In genomic region chr4:174358823-174359222, GRCh38 we compare ENCODE assay signal across 8 cellular contexts.
DNase-seq lines count a peak whose midpoint lies in the region; ATAC-seq and TF ChIP-seq lines count a peak whose summit lies in the region.

No MANE protein-coding gene starts in this region.

- TF ChIP-seq POLR2A in HCT116 (IDR thresholded peaks at IDR 0.05; ENCODE audit: borderline replicate concordance, extremely low read depth, insufficient read depth, insufficient read length) (no peak), testis (IDR thresholded peaks at IDR 0.05) (no peak)

- RAD21 ChIA-PET in HCT116 (lab: Charles Lee; ENCODE audit: low non-redundant PET in 1 of 2, low total read pairs in 2 of 2, uncharacterized antibody in 2 of 2, unreplicated experiment in 2 of 2): no interaction called here

- H3K27me3 ChIP-seq in HCT116 (ENCODE audit: insufficient read depth, low read length) (no peaks in the 10 kb centered on the region), MG63 (no peaks in the 10 kb centered on the region), testis (no peaks in the 10 kb centered on the region)

- no TSS peak for BruUV-seq in HCT116 (replicated peaks; lab: Mats Ljungman, UMichigan)

- no peaks in the 10 kb centered on the region for H4K20me1 ChIP-seq in HCT116 (ENCODE audit: insufficient read depth)

- H3K79me2 ChIP-seq in HCT116 (ENCODE audit: insufficient read depth, low read length): no peaks in the 10 kb centered on the region

- H3K36me3 ChIP-seq in HCT116 (ENCODE audit: control insufficient read depth in 1 of 2, insufficient read depth in 2 of 2, low read length in 2 of 2): no peaks in the 10 kb centered on the region
- no peaks in the 10 kb centered on the region for H3K36me3 ChIP-seq in MG63
- no peaks in the 10 kb centered on the region for H3K36me3 ChIP-seq in testis (ENCODE audit: low read depth, missing control alignments)

- no peaks in the 10 kb centered on the region for H3K9me2 ChIP-seq in HCT116 (ENCODE audit: insufficient read depth)

- intact Hi-C loops in HCT116 (cut with micrococcal nuclease) (no loop called here), testis (cut with DNase I; ENCODE audit: low total_unique reads) (no loop called here)

- WGBS in testis, 2 donors: 92 to 96% methylated on average over 1 of the region's 1 CpG

- POLR2A ChIA-PET in HCT116 (lab: Charles Lee): no interaction called here

- DNase-seq in HCT116 (ENCODE audit: low read depth, low spot score) (peak; percentile 4), MG63 (peak; percentile 3), kidney glomerular epithelial cell (lab: John Stamatoyannopoulos, UW) (peak; percentile 61), NCI-H1105 (lab: John Stamatoyannopoulos, UW) (no peak), activated gamma-delta T cell treated with Interleukin-2 at 50 U/mL for 16 hours (no peak), testis (no peak), NCI-H69 (lab: John Stamatoyannopoulos, UW) (no peak)

- H3K9me3 ChIP-seq in HCT116 (ENCODE audit: control insufficient read depth in 1 of 2, insufficient read depth in 1 of 2, low read depth in 1 of 2, low read length in 2 of 2): no peaks in the 10 kb centered on the region
- H3K9me3 ChIP-seq in MG63: no peaks in the 10 kb centered on the region
- no peaks in the 10 kb centered on the region for H3K9me3 ChIP-seq in testis

- TF ChIP-seq RAD21 in HCT116 (IDR thresholded peaks at IDR 0.05; ENCODE audit: low read depth): no peak

- CTCF ChIA-PET in HCT116 (lab: Charles Lee): no interaction called here

- TF ChIP-seq CTCF in HCT116 (IDR thresholded peaks at IDR 0.05 in 2 of 3, conservative IDR thresholded peaks at IDR 0.05 in 1 of 3; ENCODE audit: borderline replicate concordance in 1 of 3, insufficient read depth in 1 of 3, low read depth in 2 of 3, low read length in 2 of 3): no peak
- no peak for TF ChIP-seq CTCF in testis (IDR thresholded peaks at IDR 0.05)

- H3K27ac ChIP-seq in HCT116 (ENCODE audit: low read depth, low read length) (no peak overlapping the region), testis (no peak overlapping the region)

- no peak overlapping the region for H3K9ac ChIP-seq in HCT116 (ENCODE audit: low read length)

- peak overlapping the region; percentile 3; the same call in 1 of the 2 replicates for H3K4me2 ChIP-seq in HCT116 (ENCODE audit: low read length)

- H3K4me1 ChIP-seq in HCT116 (ENCODE audit: control insufficient read depth in 1 of 2, insufficient read depth in 2 of 2, low read length in 2 of 2) (0 out of 4 replicates have a peak, but pooled peaks cover 0 to 5% of the 10 kb centered on the region in 2 experiments), testis (no peaks in the 10 kb centered on the region)

- H3K4me3 ChIP-seq in HCT116 (replicated peaks in 1 of 2; ENCODE audit: low read depth in 1 of 2, low read length in 2 of 2): no peak overlapping the region
- H3K4me3 ChIP-seq in MG63: no peak overlapping the region
- no peak overlapping the region for H3K4me3 ChIP-seq in testis

- ATAC-seq in GM18520 (IDR thresholded peaks at IDR 0.05; ENCODE audit: unreplicated experiment) (peak; percentile 100), HCT116 (no peak)

- no peak overlapping the region for H2AFZ ChIP-seq in HCT116 (ENCODE audit: low read depth, low read length, poor library complexity, severe bottlenecking)

TF ChIP-seq in HCT116, 20 proteins besides CTCF, POLR2A, EP300 and RAD21:
- no peak for TF ChIP-seq EZH2phosphoT487 (IDR thresholded peaks at IDR 0.05; ENCODE audit: borderline replicate concordance)
- no peak for TF ChIP-seq EZH2 (IDR thresholded peaks at IDR 0.05)
- no peak for TF ChIP-seq TCF7L2 (IDR thresholded peaks at IDR 0.05; ENCODE audit: borderline replicate concordance, extremely low read depth, insufficient read depth, insufficient read length)
- no peak for TF ChIP-seq EGR1 (IDR thresholded peaks at IDR 0.05; ENCODE audit: low read depth)
- TF ChIP-seq, protein P1, sequence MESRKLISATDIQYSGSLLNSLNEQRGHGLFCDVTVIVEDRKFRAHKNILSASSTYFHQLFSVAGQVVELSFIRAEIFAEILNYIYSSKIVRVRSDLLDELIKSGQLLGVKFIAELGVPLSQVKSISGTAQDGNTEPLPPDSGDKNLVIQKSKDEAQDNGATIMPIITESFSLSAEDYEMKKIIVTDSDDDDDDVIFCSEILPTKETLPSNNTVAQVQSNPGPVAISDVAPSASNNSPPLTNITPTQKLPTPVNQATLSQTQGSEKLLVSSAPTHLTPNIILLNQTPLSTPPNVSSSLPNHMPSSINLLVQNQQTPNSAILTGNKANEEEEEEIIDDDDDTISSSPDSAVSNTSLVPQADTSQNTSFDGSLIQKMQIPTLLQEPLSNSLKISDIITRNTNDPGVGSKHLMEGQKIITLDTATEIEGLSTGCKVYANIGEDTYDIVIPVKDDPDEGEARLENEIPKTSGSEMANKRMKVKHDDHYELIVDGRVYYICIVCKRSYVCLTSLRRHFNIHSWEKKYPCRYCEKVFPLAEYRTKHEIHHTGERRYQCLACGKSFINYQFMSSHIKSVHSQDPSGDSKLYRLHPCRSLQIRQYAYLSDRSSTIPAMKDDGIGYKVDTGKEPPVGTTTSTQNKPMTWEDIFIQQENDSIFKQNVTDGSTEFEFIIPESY (IDR thresholded peaks at IDR 0.05; ENCODE audit: extremely low read depth, insufficient replicate concordance, low read length): no peak
- TF ChIP-seq ZFX (IDR thresholded peaks at IDR 0.05): no peak
- TF ChIP-seq SIN3A (IDR thresholded peaks at IDR 0.05; ENCODE audit: low read depth): no peak
- TF ChIP-seq JUND (IDR thresholded peaks at IDR 0.05): 0 out of 2 replicates have a peak, but pooled peaks have one; percentile 21
- peak; percentile 20; the same call in 1 of the 2 replicates for TF ChIP-seq FOSL1 (IDR thresholded peaks at IDR 0.05; ENCODE audit: low read depth)
- TF ChIP-seq ZNF274 (IDR thresholded peaks at IDR 0.05; ENCODE audit: low read depth, low read length): no peak

Comparison
In these comparisons a context has a peak if more than half of its experiments do, and no peak if none do; other contexts are left out.
1. DNase-seq: peak in HCT116 (single experiment), MG63 (single experiment) and kidney glomerular epithelial cell (single experiment); none in NCI-H1105 (single experiment), activated gamma-delta T cell treated with Interleukin-2 at 50 U/mL for 16 hours (single experiment), testis (single experiment) and NCI-H69 (single experiment).